Comparison of ENCODE assay signal across 11 cellular contexts in genomic region chr2:184444217-184444616, GRCh38.
DNase-seq lines count a peak whose midpoint lies in the region; ATAC-seq and TF ChIP-seq lines count a peak whose summit lies in the region.
"Had no signal": no experiment of that assay in that cellular context is flagged by ENCODE, and none has a peak within 500 bp of the region (broad histone marks: within the 10 kb centered on the region; RNA-seq: fewer than 3 reads in every experiment).

No MANE protein-coding gene starts in this region.

- H2AFZ ChIP-seq in mesenchymal stem cell (ENCODE audit: low read depth, low read length), result no peak overlapping the region

- no peaks in the 10 kb centered on the region for H3K9me3 ChIP-seq in mesenchymal stem cell (ENCODE audit: control insufficient read depth, low read length)
- no peaks in the 10 kb centered on the region for H3K9me3 ChIP-seq in left ventricle myocardium inferior (replicated peaks)
- H3K9me3 ChIP-seq in CD8-positive, alpha-beta memory T cell (ENCODE audit: low read length), result no peaks in the 10 kb centered on the region
- H3K9me3 ChIP-seq: BE2C, uterus had no signal

- no peak overlapping the region for H3K14ac ChIP-seq in mesenchymal stem cell (ENCODE audit: low read length in 2 of 2)

- H3K4me3 Mint-ChIP-seq in CD8-positive, alpha-beta memory T cell, result no peak overlapping the region

- no peaks in the 10 kb centered on the region for H3K36me3 Mint-ChIP-seq in CD8-positive, alpha-beta memory T cell

- H3K4me1 ChIP-seq in mesenchymal stem cell (ENCODE audit: control insufficient read depth, insufficient read depth, low read depth, low read length) (no peaks in the 10 kb centered on the region), left ventricle myocardium inferior (no peaks in the 10 kb centered on the region)
- H3K4me1 ChIP-seq in CD8-positive, alpha-beta memory T cell (ENCODE audit: insufficient read depth, low read length), result no peaks in the 10 kb centered on the region
- H3K4me1 ChIP-seq: BE2C, uterus had no signal

- H3K79me1 ChIP-seq in mesenchymal stem cell (replicated peaks; ENCODE audit: low read length, poor library complexity, severe bottlenecking), result no peaks in the 10 kb centered on the region

- no peak overlapping the region for H2BK120ac ChIP-seq in mesenchymal stem cell (ENCODE audit: low read depth, low read length)

- H3K23ac ChIP-seq in mesenchymal stem cell (ENCODE audit: low read length in 2 of 2), result no peak overlapping the region

- POLR2A ChIA-PET in CD8-positive, alpha-beta memory T cell (lab: Charles Lee), result no interaction called here

- H3K18ac ChIP-seq in mesenchymal stem cell (ENCODE audit: low read depth in 1 of 2, low read length in 2 of 2), result no peak overlapping the region

- no peak overlapping the region for H4K91ac ChIP-seq in mesenchymal stem cell (ENCODE audit: low read length)

- H3K27me3 Mint-ChIP-seq in CD8-positive, alpha-beta memory T cell, result no peaks in the 10 kb centered on the region

- TF ChIP-seq CTCF in GM06990 (IDR thresholded peaks at IDR 0.05; ENCODE audit: insufficient read depth, low read length, poor library complexity, severe bottlenecking) (no peak), left ventricle myocardium inferior (IDR thresholded peaks at IDR 0.05; ENCODE audit: borderline replicate concordance) (no peak)

- no peak overlapping the region for H2BK15ac ChIP-seq in mesenchymal stem cell (ENCODE audit: low read depth, poor library complexity, severe bottlenecking)

- H2BK5ac ChIP-seq in mesenchymal stem cell (ENCODE audit: low read depth, low read length, poor library complexity, severe bottlenecking), result no peak overlapping the region

- H2BK12ac ChIP-seq in mesenchymal stem cell (ENCODE audit: low read length in 2 of 2), result no peak overlapping the region

- H3K4me3 ChIP-seq in GM06990 (replicated peaks; ENCODE audit: low read depth, low read length), result no peak overlapping the region
- H3K4me3 ChIP-seq in mesenchymal stem cell (ENCODE audit: insufficient read depth in 1 of 2, low read depth in 1 of 2, low read length in 2 of 2), result no peak overlapping the region
- H3K4me3 ChIP-seq in left ventricle myocardium inferior, result no peak overlapping the region
- H3K4me3 ChIP-seq in CD8-positive, alpha-beta memory T cell (ENCODE audit: low read length), result no peak overlapping the region
- H3K4me3 ChIP-seq: SK-N-MC, uterus had no signal

- DNase-seq in GM06990 (ENCODE audit: extremely low read depth, insufficient read length) (peak; percentile 40), NCI-H1417 treated with DMSO at 0.1 percent for 48 hours (lab: John Stamatoyannopoulos, UW) (peak; percentile 7), mesenchymal stem cell (no peak), left ventricle myocardium inferior (no peak), NCI-H226 (no peak)
- DNase-seq in CD8-positive, alpha-beta memory T cell, result no peak
- DNase-seq: BE2C, uterus had no signal

- no peak overlapping the region for H3K4ac ChIP-seq in mesenchymal stem cell (ENCODE audit: low read depth in 1 of 2, low read length in 2 of 2)

- H3K9ac ChIP-seq in mesenchymal stem cell (ENCODE audit: low read length), result no peak overlapping the region

- H2AK5ac ChIP-seq in mesenchymal stem cell (ENCODE audit: low read length, severe bottlenecking), result no peak overlapping the region

- H3K9me3 Mint-ChIP-seq in CD8-positive, alpha-beta memory T cell, result peaks cover 0 to 19% (median 0%) of the 10 kb centered on the region in 5 donors

- H3K27ac ChIP-seq in mesenchymal stem cell (ENCODE audit: low read length, poor library complexity, severe bottlenecking), result no peak overlapping the region
- no peak overlapping the region for H3K27ac ChIP-seq in left ventricle myocardium inferior (replicated peaks)
- no peak overlapping the region for H3K27ac ChIP-seq in CD8-positive, alpha-beta memory T cell (ENCODE audit: low read depth, low read length)
- H3K27ac ChIP-seq: SK-N-MC, uterus had no signal

- 87% methylated on average over 2 of the region's 2 CpGs for WGBS in mesenchymal stem cell

- no peak overlapping the region for H3K4me2 ChIP-seq in mesenchymal stem cell (ENCODE audit: low read length, poor library complexity, severe bottlenecking)

- CTCF ChIA-PET in CD8-positive, alpha-beta memory T cell (lab: Charles Lee), result no interaction called here

- no peaks in the 10 kb centered on the region for H3K36me3 ChIP-seq in GM06990 (ENCODE audit: control insufficient read depth, insufficient read depth, low read length)
- H3K36me3 ChIP-seq in mesenchymal stem cell (ENCODE audit: control insufficient read depth in 1 of 2, insufficient read depth in 2 of 2, low read depth in 1 of 2, low read length in 2 of 2), result no peaks in the 10 kb centered on the region
- H3K36me3 ChIP-seq in left ventricle myocardium inferior, result no peaks in the 10 kb centered on the region
- no peaks in the 10 kb centered on the region for H3K36me3 ChIP-seq in CD8-positive, alpha-beta memory T cell (ENCODE audit: insufficient read depth, low read length)
- H3K36me3 ChIP-seq: BE2C, uterus had no signal

- no peaks in the 10 kb centered on the region for H3K4me1 Mint-ChIP-seq in CD8-positive, alpha-beta memory T cell

- H3K27me3 ChIP-seq in GM06990 (replicated peaks; ENCODE audit: control insufficient read depth, insufficient read depth, low read length) (no peaks in the 10 kb centered on the region), mesenchymal stem cell (ENCODE audit: control insufficient read depth in 1 of 2, insufficient read depth in 1 of 2, low read length in 2 of 2) (no peaks in the 10 kb centered on the region), left ventricle myocardium inferior (ENCODE audit: low read depth) (no peaks in the 10 kb centered on the region)
- no peaks in the 10 kb centered on the region for H3K27me3 ChIP-seq in CD8-positive, alpha-beta memory T cell (ENCODE audit: insufficient read depth, low read length, poor library complexity, severe bottlenecking)
- H3K27me3 ChIP-seq: BE2C, uterus had no signal

- intact Hi-C loops in left ventricle myocardium inferior (cut with micrococcal nuclease), result no loop called here

- ATAC-seq in GM19397 (IDR thresholded peaks at IDR 0.05; ENCODE audit: unreplicated experiment) (peak; percentile 98), HG02943 (IDR thresholded peaks at IDR 0.05; ENCODE audit: low read depth, unreplicated experiment) (peak; percentile 96)

- H4K8ac ChIP-seq in mesenchymal stem cell (ENCODE audit: low read length), result no peak overlapping the region

- H3K27ac Mint-ChIP-seq in CD8-positive, alpha-beta memory T cell, result no peak overlapping the region

Comparison
In these comparisons a context has a peak if more than half of its experiments do, and no peak if none do; other contexts are left out.
1. DNase-seq: peak in GM06990 (single experiment) and NCI-H1417 treated with DMSO at 0.1 percent for 48 hours (single experiment); none in mesenchymal stem cell (single experiment), left ventricle myocardium inferior (single experiment), NCI-H226 (single experiment) and CD8-positive, alpha-beta memory T cell (0 of 5).